23 cellular contexts compared by ENCODE assay signal in the genomic region with DNA sequence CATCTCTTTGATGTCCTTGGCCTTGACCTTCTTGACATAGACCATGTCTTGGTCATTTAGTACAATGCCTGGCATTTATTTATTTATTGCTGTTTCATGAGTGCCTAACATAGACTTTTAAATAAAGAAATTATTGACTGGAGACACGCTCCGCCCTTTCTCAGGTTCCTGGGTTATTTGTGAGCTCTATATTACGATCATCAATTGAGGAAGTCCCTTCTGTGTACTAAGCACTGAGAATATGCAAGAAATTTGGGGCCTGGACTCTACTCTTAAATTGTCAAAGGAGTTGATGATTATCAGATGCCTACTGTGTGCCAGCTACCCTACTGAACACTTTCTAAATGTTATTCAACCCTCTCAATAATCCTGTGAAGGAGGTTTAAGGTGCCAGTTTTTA.
"Had no signal": no experiment of that assay in that cellular context is flagged by ENCODE, and none has a peak within 500 bp of the region (broad histone marks: within the 10 kb centered on the region; RNA-seq: fewer than 3 reads in every experiment).

No MANE protein-coding gene starts in this region.

- H3K4me1 ChIP-seq: sigmoid colon had no signal

- ATAC-seq: activated CD8-positive, alpha-beta memory T cell treated with anti-CD3 and anti-CD28 coated beads, Interleukin-2, amount 10 ng/mL, durations not matched to agents 7 days and 5 days; effector memory CD8-positive, alpha-beta T cell; left lobe of liver; lower lobe of right lung; mucosa of descending colon; stimulated activated naive CD8-positive, alpha-beta T cell treated with anti-CD3 and anti-CD28 coated beads, Interleukin-15, amount 100 ng/mL, for 72 hours; T-cell; WTC11 had no signal

- H3K9me3 Mint-ChIP-seq: immature natural killer cell had no signal

- H3K4me3 Mint-ChIP-seq: effector memory CD8-positive, alpha-beta T cell; immature natural killer cell; neural crest cell; T-cell; WTC11 had no signal

- H3K27ac ChIP-seq: esophagus muscularis mucosa, hepatocyte, lower lobe of right lung, sigmoid colon, tibial artery had no signal

- H3K27me3 ChIP-seq: esophagus muscularis mucosa, hepatocyte, sigmoid colon, tibial artery had no signal

- H3K36me3 ChIP-seq: lower lobe of right lung, sigmoid colon had no signal

- H3K4me3 ChIP-seq: esophagus muscularis mucosa, hepatocyte, lower lobe of right lung, mucosa of descending colon, sigmoid colon, smooth muscle cell, tibial artery had no signal

- DNase-seq: activated CD8-positive, alpha-beta memory T cell treated with anti-CD3 and anti-CD28 coated beads, Interleukin-2, amount 10 ng/mL, durations not matched to agents 7 days and 5 days; activated effector memory CD4-positive, alpha-beta T cell treated with anti-CD3 and anti-CD28 coated beads, Interleukin-2, amount 50 U/mL, for 16 hours; activated naive CD4-positive, alpha-beta T cell treated with anti-CD3 and anti-CD28 coated beads, Interleukin-2, amount 50 U/mL, for 16 hours; central memory CD4-positive, alpha-beta T cell; effector memory CD8-positive, alpha-beta T cell; glutamatergic neuron; immature natural killer cell; lower lobe of right lung; mesendoderm; mucosa of descending colon; sigmoid colon; stimulated activated CD4-positive, alpha-beta T cell treated with anti-CD3 and anti-CD28 coated beads, Interleukin-2, amount 100 ng/mL, for 48 hours; stimulated activated CD8-positive, alpha-beta memory T cell treated with anti-CD3 and anti-CD28 coated beads, Interleukin-4, amount 100 ng/mL, for 48 hours; stimulated activated naive CD8-positive, alpha-beta T cell treated with anti-CD3 and anti-CD28 coated beads, Interleukin-15, amount 100 ng/mL, for 72 hours; T-cell; T-helper 9 cell; tibial artery had no signal

- H3K36me3 Mint-ChIP-seq: WTC11 had no signal

- H3K9me3 ChIP-seq: esophagus muscularis mucosa, lower lobe of right lung, mucosa of descending colon, sigmoid colon, tibial artery had no signal

- H3K4me1 Mint-ChIP-seq: neural crest cell had no signal

- H3K27ac Mint-ChIP-seq: immature natural killer cell, WTC11 had no signal

- H3K27me3 Mint-ChIP-seq: effector memory CD8-positive, alpha-beta T cell; stimulated activated naive CD8-positive, alpha-beta T cell treated with anti-CD3 and anti-CD28 coated beads, Interleukin-15, amount 100 ng/mL, for 72 hours; T-cell had no signal
